1 cellular context compared by ENCODE assay signal in genomic region chr14:103920981-103921854, GRCh38.
TF ChIP-seq lines count a peak whose summit lies in the region.

No MANE protein-coding gene starts in this region.

TF ChIP-seq in A549, 52 proteins besides CTCF, POLR2A, EP300 and RAD21 (continued from another document):
- TF ChIP-seq BHLHE40 (IDR thresholded peaks at IDR 0.05; ENCODE audit: low read depth, low read length) (no peak), EHMT2 (IDR thresholded peaks at IDR 0.05; ENCODE audit: low read depth) (no peak), ESRRA (IDR thresholded peaks at IDR 0.05; ENCODE audit: borderline replicate concordance, low read length) (no peak), KDM5A (IDR thresholded peaks at IDR 0.05) (peak; percentile 27; the same call in 1 of the 2 replicates), CEBPB (IDR thresholded peaks at IDR 0.05) (no peak), HOXA7 (CRISPR knock-in tag; IDR thresholded peaks at IDR 0.05) (no peak), ZSCAN20 (CRISPR knock-in tag; IDR thresholded peaks at IDR 0.05) (no peak), PHF8 (IDR thresholded peaks at IDR 0.05; ENCODE audit: borderline replicate concordance, low read depth) (peak; percentile 60; the same call in 1 of the 2 replicates), TP53 (CRISPR knock-in tag; IDR thresholded peaks at IDR 0.05) (no peak), MYC (IDR thresholded peaks at IDR 0.05; ENCODE audit: borderline replicate concordance, low read length) (0 out of 2 replicates have a peak, but pooled peaks have one; percentile 23), RARB (CRISPR knock-in tag; IDR thresholded peaks at IDR 0.05) (no peak), CHD2 (IDR thresholded peaks at IDR 0.05; ENCODE audit: low read length, partially characterized antibody) (no peak), PBX3 (IDR thresholded peaks at IDR 0.05) (no peak; the same call in 1 of the 2 replicates)
